Comparison of ENCODE assay signal across 8 cellular contexts in the genomic region with DNA sequence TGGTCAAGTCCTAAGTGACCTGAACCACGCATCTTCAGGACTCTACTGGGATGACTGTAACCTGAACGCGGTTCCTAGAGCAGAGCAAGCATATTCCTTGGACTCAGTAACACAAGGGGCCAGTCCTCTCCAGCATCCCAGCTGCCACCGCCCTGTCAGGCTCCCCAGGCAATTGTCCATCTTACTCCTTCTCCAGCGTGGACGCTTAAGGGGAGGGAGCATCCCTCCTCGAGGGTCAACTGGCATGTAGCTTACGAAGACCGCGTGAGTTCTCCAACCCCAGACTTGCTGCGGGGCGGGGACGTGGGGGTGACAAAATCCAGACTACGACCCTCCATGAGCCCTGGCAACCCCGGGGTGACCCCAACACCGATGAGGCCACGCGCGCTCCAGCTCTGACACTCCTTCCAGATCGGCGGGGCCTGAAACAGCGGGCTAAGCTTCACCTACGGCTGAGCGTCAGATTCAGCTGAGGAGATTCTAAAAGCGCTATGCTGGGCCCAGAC. TPM values are rescaled to one million over a fixed set of nuclear protein-coding genes. Genes with fewer than 3 reads are reported as not detected.
DNase-seq lines count a peak whose midpoint lies in the region; ATAC-seq and TF ChIP-seq lines count a peak whose summit lies in the region.

No MANE protein-coding gene starts in this region.

- no peaks in the 10 kb centered on the region for H3K36me3 ChIP-seq in CD4-positive, alpha-beta memory T cell (ENCODE audit: insufficient read depth, low read length)
- H3K36me3 ChIP-seq in MM.1S (replicated peaks; ENCODE audit: insufficient read depth, low read length), result no peaks in the 10 kb centered on the region
- peaks cover 0 to 16% of the 10 kb centered on the region in 2 donors for H3K36me3 ChIP-seq in gastrocnemius medialis

- 5% methylated on average over 25 of the region's 25 CpGs for WGBS in right cardiac atrium

- no peaks in the 10 kb centered on the region for H3K9me3 Mint-ChIP-seq in CD4-positive, alpha-beta memory T cell
- H3K9me3 Mint-ChIP-seq in activated naive CD8-positive, alpha-beta T cell (ENCODE audit: low read depth), result no peaks in the 10 kb centered on the region

- peaks cover 8 to 10% of the 10 kb centered on the region in 2 donors for H3K36me3 Mint-ChIP-seq in CD4-positive, alpha-beta memory T cell
- H3K36me3 Mint-ChIP-seq in activated naive CD8-positive, alpha-beta T cell, result peaks cover 12% of the 10 kb centered on the region

- CTCF ChIA-PET in CD4-positive, alpha-beta memory T cell (lab: Charles Lee; ENCODE audit: partially characterized antibody), result interaction anchor here (0.6 to 2.7 kb wide), 7 partner anchors 13 to 124 kb away, joined by 3 to 15 read pairs (median 3); no protein-coding TSS in a partner anchor

- in situ Hi-C loops in gastrocnemius medialis (cut with MboI; ENCODE audit: low sequenced_read_pairs in 4 of 4), result no loop called here

- no peaks in the 10 kb centered on the region for H3F3A ChIP-seq in MM.1S (ENCODE audit: insufficient read depth, low read length)

- peaks cover 15 to 48% (median 28%) of the 10 kb centered on the region in 4 donors for H3K4me1 Mint-ChIP-seq in CD4-positive, alpha-beta memory T cell
- peaks cover 27% of the 10 kb centered on the region for H3K4me1 Mint-ChIP-seq in activated naive CD8-positive, alpha-beta T cell (ENCODE audit: low read depth)

- no peaks in the 10 kb centered on the region for H3K27me3 ChIP-seq in CD4-positive, alpha-beta memory T cell (ENCODE audit: insufficient read depth, low read length)
- H3K27me3 ChIP-seq in MM.1S (replicated peaks; ENCODE audit: insufficient read depth, low read length) (no peaks in the 10 kb centered on the region), right cardiac atrium (ENCODE audit: control insufficient read depth, insufficient read depth) (no peaks in the 10 kb centered on the region), gastrocnemius medialis (no peaks in the 10 kb centered on the region)

- H3K4me3 ChIP-seq in CD4-positive, alpha-beta memory T cell (ENCODE audit: low read length in 2 of 2), result peak overlapping the region; percentile 68 to 83
- peak overlapping the region; percentile 86 for H3K4me3 ChIP-seq in MM.1S (ENCODE audit: low read length)
- H3K4me3 ChIP-seq in right cardiac atrium (ENCODE audit: low read length), result peak overlapping the region; percentile 43
- peak overlapping the region; percentile 69 to 82 (median 78) for H3K4me3 ChIP-seq in gastrocnemius medialis

- no peaks in the 10 kb centered on the region for H3K9me3 ChIP-seq in CD4-positive, alpha-beta memory T cell (ENCODE audit: control insufficient read depth in 1 of 2, low read length in 2 of 2)
- no peaks in the 10 kb centered on the region for H3K9me3 ChIP-seq in MM.1S (replicated peaks; ENCODE audit: insufficient read depth, low read length)
- no peaks in the 10 kb centered on the region for H3K9me3 ChIP-seq in right cardiac atrium (ENCODE audit: control insufficient read depth, low read length)
- H3K9me3 ChIP-seq in gastrocnemius medialis, result no peaks in the 10 kb centered on the region

- intact Hi-C loops in CD4-positive, alpha-beta memory T cell (cut with micrococcal nuclease), result loop anchor here (5.0 kb wide), 4 partner anchors 80 to 845 kb away; partner anchors contain the start of genes AKAP5, MAX, PPP2R5E and WDR89
- intact Hi-C loops in right cardiac atrium (cut with DNase I) (no loop called here), gastrocnemius medialis (cut with DNase I; ENCODE audit: low total_unique reads) (loop anchor here (5.0 kb wide), 3 partner anchors 50 to 535 kb away; partner anchors contain the start of gene SYNE2)

- H4K20me1 ChIP-seq in MM.1S (ENCODE audit: insufficient read depth, low read length), result no peaks in the 10 kb centered on the region

- peak overlapping the region; percentile 67 for H2AFZ ChIP-seq in MM.1S (ENCODE audit: low read length)

- peak overlapping the region; percentile 91 to 99 (median 97) for H3K27ac Mint-ChIP-seq in CD4-positive, alpha-beta memory T cell
- H3K27ac Mint-ChIP-seq in activated naive CD8-positive, alpha-beta T cell, result peak overlapping the region; percentile 98

- peaks cover 36% of the 10 kb centered on the region for H3K4me1 ChIP-seq in CD4-positive, alpha-beta memory T cell (ENCODE audit: insufficient read depth, low read length)
- H3K4me1 ChIP-seq in MM.1S (ENCODE audit: low read length) (no peaks in the 10 kb centered on the region), right cardiac atrium (ENCODE audit: control insufficient read depth, insufficient read depth, low read length) (no peaks in the 10 kb centered on the region), gastrocnemius medialis (peaks cover 13 to 29% of the 10 kb centered on the region in 2 donors)

- H3K79me2 ChIP-seq in MM.1S (ENCODE audit: low read length), result peaks cover 38% of the 10 kb centered on the region

- ATAC-seq in GM19438 (IDR thresholded peaks at IDR 0.05; ENCODE audit: low read depth, unreplicated experiment) (peak; percentile 1), right cardiac atrium (peak; percentile 6 to 30), gastrocnemius medialis (peak; percentile 22 to 24), GM21515 (IDR thresholded peaks at IDR 0.05; ENCODE audit: unreplicated experiment) (no peak)

- peak overlapping the region; percentile 94 to 99 (median 96) for H3K4me3 Mint-ChIP-seq in CD4-positive, alpha-beta memory T cell
- peak overlapping the region; percentile 95 for H3K4me3 Mint-ChIP-seq in activated naive CD8-positive, alpha-beta T cell

- TF ChIP-seq POLR2A in gastrocnemius medialis (IDR thresholded peaks at IDR 0.05), result no peak

- POLR2A ChIA-PET in CD4-positive, alpha-beta memory T cell (lab: Charles Lee; ENCODE audit: partially characterized antibody), result interaction anchor here (0.6 to 3.1 kb wide), 17 partner anchors 9 to 844 kb away, joined by 3 to 47 read pairs (median 3); partner anchors contain the start of genes CHURC1, HSPA2, PPP2R5E and ZBTB1

- no peaks in the 10 kb centered on the region for H3K27me3 Mint-ChIP-seq in CD4-positive, alpha-beta memory T cell
- no peaks in the 10 kb centered on the region for H3K27me3 Mint-ChIP-seq in activated naive CD8-positive, alpha-beta T cell

- no peak for TF ChIP-seq CTCF in MM.1S (IDR thresholded peaks at IDR 0.05; ENCODE audit: low read length)
- TF ChIP-seq CTCF in gastrocnemius medialis (IDR thresholded peaks at IDR 0.05 in 4 of 5, conservative IDR thresholded peaks at IDR 0.05 in 1 of 5), result no peak

- no peaks in the 10 kb centered on the region for H3K9me2 ChIP-seq in MM.1S (replicated peaks; ENCODE audit: insufficient read depth, low read length)

- peak overlapping the region; percentile 87 for H3K9ac ChIP-seq in MM.1S (ENCODE audit: low read length)

- H3K4me2 ChIP-seq in MM.1S (ENCODE audit: low read depth, low read length), result peak overlapping the region; percentile 65

- no peak for DNase-seq in CD4-positive, alpha-beta memory T cell
- DNase-seq in MM.1S (no peak), right cardiac atrium (no peak), gastrocnemius medialis (peak; percentile 6 to 44), GOT3 (lab: John Stamatoyannopoulos, UW) (no peak)

- peak overlapping the region; percentile 60 for H3K27ac ChIP-seq in CD4-positive, alpha-beta memory T cell (ENCODE audit: low read depth, low read length)
- H3K27ac ChIP-seq in MM.1S (ENCODE audit: low read length), result peak overlapping the region; percentile 58; the same call in 1 of the 2 replicates
- H3K27ac ChIP-seq in right cardiac atrium (ENCODE audit: low read length), result peak overlapping the region; percentile 54
- peak overlapping the region; percentile 90 to 96 (median 92) for H3K27ac ChIP-seq in gastrocnemius medialis

RNA-seq across cellular contexts. Expression of gene MTHFD1, which starts 0.9 kb away (rescaled TPM):
- 10 to 100 TPM; 27.9 to 29.8 TPM for total RNA-seq in CD4-positive, alpha-beta memory T cell
- 10 to 100 TPM; 42.2 to 48.3 TPM for polyA plus RNA-seq in CD4-positive, alpha-beta memory T cell
- 10 to 100 TPM; 52.3 to 64.7 (median 56.4) TPM for total RNA-seq in right cardiac atrium
- 30.1 TPM for polyA plus RNA-seq in right cardiac atrium
- 10 to 100 TPM; 36.2 to 68.7 (median 42.0) TPM for total RNA-seq in gastrocnemius medialis

Comparison
In these comparisons a context has a peak if more than half of its experiments do, and no peak if none do; other contexts are left out.
1. DNase-seq: peak in gastrocnemius medialis (2 of 2); none in CD4-positive, alpha-beta memory T cell (0 of 5), MM.1S (single experiment), right cardiac atrium (0 of 3) and GOT3 (single experiment).
2. intact Hi-C loops: an anchor here in CD4-positive, alpha-beta memory T cell (5.0 kb wide) and gastrocnemius medialis (5.0 kb wide); none called in right cardiac atrium.
3. Peak in every context shown above with its lines, with median percentiles within 50 percentile points of each other: H3K27ac ChIP-seq and H3K4me3 ChIP-seq.